In the genomic region with DNA sequence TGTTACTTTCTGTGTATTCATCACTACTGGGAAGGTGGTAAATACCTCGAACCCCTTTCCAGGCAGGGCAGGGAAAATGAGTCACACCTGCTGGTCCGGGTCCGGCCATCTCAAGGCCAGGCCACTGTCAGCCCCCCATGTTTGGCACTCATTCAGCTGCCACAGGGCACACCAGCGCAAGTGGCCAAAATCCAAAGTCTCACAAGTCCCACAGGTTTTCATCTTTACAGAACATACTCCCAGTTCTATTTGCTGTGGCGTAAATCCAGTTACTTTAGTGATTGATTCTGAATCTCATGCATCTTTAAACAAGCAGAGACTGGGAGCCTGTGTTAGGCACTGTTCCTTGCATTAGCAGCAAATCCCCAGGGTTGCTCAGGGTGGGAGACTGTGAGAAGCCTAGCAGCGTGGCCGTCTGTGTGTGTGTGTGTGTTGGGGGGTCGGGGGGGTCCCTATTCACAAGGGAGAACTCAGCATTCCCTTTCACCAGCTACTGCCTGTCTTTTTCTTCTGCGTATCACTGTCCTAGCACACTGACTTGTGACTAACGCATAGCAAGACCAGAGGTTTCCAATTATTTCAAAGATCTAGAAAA, we compare ENCODE assay signal across 1 cellular context.
TF ChIP-seq lines count a peak whose summit lies in the region.

No MANE protein-coding gene starts in this region.

TF ChIP-seq in GM12878, 131 proteins besides CTCF, POLR2A, EP300 and RAD21:
- TF ChIP-seq, protein P1, sequence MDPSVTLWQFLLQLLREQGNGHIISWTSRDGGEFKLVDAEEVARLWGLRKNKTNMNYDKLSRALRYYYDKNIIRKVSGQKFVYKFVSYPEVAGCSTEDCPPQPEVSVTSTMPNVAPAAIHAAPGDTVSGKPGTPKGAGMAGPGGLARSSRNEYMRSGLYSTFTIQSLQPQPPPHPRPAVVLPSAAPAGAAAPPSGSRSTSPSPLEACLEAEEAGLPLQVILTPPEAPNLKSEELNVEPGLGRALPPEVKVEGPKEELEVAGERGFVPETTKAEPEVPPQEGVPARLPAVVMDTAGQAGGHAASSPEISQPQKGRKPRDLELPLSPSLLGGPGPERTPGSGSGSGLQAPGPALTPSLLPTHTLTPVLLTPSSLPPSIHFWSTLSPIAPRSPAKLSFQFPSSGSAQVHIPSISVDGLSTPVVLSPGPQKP (IDR thresholded peaks at IDR 0.05; ENCODE audit: low read depth, low read length), result no peak
- TF ChIP-seq GATAD2B (conservative IDR thresholded peaks at IDR 0.05; ENCODE audit: low read depth) (no peak), HCFC1 (IDR thresholded peaks at IDR 0.05; ENCODE audit: low read length) (no peak), POLR2AphosphoS2 (IDR thresholded peaks at IDR 0.05; ENCODE audit: low read depth, low read length) (no peak), SKIL (IDR thresholded peaks at IDR 0.05; ENCODE audit: low read depth, poor library complexity, severe bottlenecking) (no peak), TAF1 (IDR thresholded peaks at IDR 0.05; ENCODE audit: borderline replicate concordance, low read depth, low read length) (no peak), NRF1 (conservative IDR thresholded peaks at IDR 0.05; ENCODE audit: low read depth, low read length) (no peak), CBX5 (IDR thresholded peaks at IDR 0.05; ENCODE audit: low read depth) (no peak), BRCA1 (IDR thresholded peaks at IDR 0.05; ENCODE audit: low read depth, low read length) (no peak), EED (IDR thresholded peaks at IDR 0.05; ENCODE audit: low read depth) (no peak), MTA3 (IDR thresholded peaks at IDR 0.05; ENCODE audit: borderline replicate concordance, low read length) (no peak), RBBP5 (conservative IDR thresholded peaks at IDR 0.05) (no peak), RCOR1 (conservative IDR thresholded peaks at IDR 0.05; ENCODE audit: low read depth, low read length) (no peak), TBL1XR1 (IDR thresholded peaks at IDR 0.05; ENCODE audit: low read depth, low read length) (no peak), EGR1 (IDR thresholded peaks at IDR 0.05; ENCODE audit: borderline replicate concordance in 1 of 2, low read depth in 2 of 2, low read length in 2 of 2) (no peak), NBN (IDR thresholded peaks at IDR 0.05) (no peak), KLF5 (IDR thresholded peaks at IDR 0.05; ENCODE audit: partially characterized antibody) (no peak), BCL11A (IDR thresholded peaks at IDR 0.05; ENCODE audit: low read depth, low read length) (no peak)
- TF ChIP-seq, protein P2, sequence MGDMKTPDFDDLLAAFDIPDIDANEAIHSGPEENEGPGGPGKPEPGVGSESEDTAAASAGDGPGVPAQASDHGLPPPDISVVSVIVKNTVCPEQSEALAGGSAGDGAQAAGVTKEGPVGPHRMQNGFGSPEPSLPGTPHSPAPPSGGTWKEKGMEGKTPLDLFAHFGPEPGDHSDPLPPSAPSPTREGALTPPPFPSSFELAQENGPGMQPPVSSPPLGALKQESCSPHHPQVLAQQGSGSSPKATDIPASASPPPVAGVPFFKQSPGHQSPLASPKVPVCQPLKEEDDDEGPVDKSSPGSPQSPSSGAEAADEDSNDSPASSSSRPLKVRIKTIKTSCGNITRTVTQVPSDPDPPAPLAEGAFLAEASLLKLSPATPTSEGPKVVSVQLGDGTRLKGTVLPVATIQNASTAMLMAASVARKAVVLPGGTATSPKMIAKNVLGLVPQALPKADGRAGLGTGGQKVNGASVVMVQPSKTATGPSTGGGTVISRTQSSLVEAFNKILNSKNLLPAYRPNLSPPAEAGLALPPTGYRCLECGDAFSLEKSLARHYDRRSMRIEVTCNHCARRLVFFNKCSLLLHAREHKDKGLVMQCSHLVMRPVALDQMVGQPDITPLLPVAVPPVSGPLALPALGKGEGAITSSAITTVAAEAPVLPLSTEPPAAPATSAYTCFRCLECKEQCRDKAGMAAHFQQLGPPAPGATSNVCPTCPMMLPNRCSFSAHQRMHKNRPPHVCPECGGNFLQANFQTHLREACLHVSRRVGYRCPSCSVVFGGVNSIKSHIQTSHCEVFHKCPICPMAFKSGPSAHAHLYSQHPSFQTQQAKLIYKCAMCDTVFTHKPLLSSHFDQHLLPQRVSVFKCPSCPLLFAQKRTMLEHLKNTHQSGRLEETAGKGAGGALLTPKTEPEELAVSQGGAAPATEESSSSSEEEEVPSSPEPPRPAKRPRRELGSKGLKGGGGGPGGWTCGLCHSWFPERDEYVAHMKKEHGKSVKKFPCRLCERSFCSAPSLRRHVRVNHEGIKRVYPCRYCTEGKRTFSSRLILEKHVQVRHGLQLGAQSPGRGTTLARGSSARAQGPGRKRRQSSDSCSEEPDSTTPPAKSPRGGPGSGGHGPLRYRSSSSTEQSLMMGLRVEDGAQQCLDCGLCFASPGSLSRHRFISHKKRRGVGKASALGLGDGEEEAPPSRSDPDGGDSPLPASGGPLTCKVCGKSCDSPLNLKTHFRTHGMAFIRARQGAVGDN (IDR thresholded peaks at IDR 0.05), result no peak
